In the genomic region with DNA sequence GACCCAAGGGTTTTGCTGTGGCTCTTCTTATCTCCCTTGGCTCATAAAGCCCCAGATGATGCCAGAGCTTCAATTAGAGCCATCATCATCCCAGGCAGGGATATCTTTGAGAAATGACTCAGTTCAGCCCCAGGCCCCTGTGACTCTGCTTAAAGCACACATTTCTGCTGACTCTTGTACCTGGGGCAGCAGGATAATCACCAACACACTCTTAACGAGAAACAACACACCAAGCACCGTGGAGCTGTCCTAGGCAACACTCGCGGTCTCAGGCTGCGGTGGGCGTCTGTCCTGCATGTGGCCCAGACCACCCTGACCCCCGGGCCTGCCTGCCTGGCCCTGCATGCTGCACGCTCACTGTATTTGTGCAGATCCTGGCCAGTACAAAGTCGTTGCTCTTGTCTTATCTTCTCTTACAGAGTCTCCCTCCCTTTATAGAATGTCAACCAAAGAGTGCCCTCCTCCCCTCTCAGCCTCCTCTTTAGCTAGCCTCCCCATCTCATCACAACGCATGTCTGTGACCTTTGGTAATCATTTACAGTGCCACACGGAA, we compare ENCODE assay signal across 17 cellular contexts.
A peak's percentile ranks its signal among the peaks of the same experiment; 100 is the strongest.
DNase-seq lines count a peak whose midpoint lies in the region; ATAC-seq and TF ChIP-seq lines count a peak whose summit lies in the region.
"Had no signal": no experiment of that assay in that cellular context is flagged by ENCODE, and none has a peak within 500 bp of the region (broad histone marks: within the 10 kb centered on the region; RNA-seq: fewer than 3 reads in every experiment).

No MANE protein-coding gene starts in this region.

- H4K8ac ChIP-seq in trophoblast cell (ENCODE audit: low read depth, low read length): no peak overlapping the region

- no peak overlapping the region for H2BK12ac ChIP-seq in trophoblast cell (ENCODE audit: low read length)

- no peak overlapping the region for H4K12ac ChIP-seq in trophoblast cell (ENCODE audit: low read depth, low read length)

- H3K4me3 Mint-ChIP-seq in HFFc6: no peak overlapping the region
- H3K4me3 Mint-ChIP-seq: CD4-positive, CD25-positive, alpha-beta regulatory T cell; naive thymus-derived CD8-positive, alpha-beta T cell had no signal

- intact Hi-C loops in Right ventricle myocardium superior (cut with DNase I): no loop called here

- no peaks in the 10 kb centered on the region for H3K9me3 ChIP-seq in trophoblast cell (ENCODE audit: insufficient read depth, low read depth, low read length)

- H3K36me3 Mint-ChIP-seq in HFFc6 (ENCODE audit: low read depth): peaks cover 50% of the 10 kb centered on the region

- no peaks in the 10 kb centered on the region for H3K79me2 ChIP-seq in trophoblast cell (ENCODE audit: control insufficient read depth, insufficient read depth, low read length, poor library complexity)
- H3K79me2 ChIP-seq: parathyroid adenoma had no signal

- H2BK5ac ChIP-seq in trophoblast cell (ENCODE audit: low read depth, low read length, poor library complexity): no peak overlapping the region

- H4K91ac ChIP-seq in trophoblast cell (ENCODE audit: low read depth, low read length): no peak overlapping the region

- no CpG with 5 or more reads among the region's 11 CpGs for WGBS in trophoblast cell (ENCODE audit: extremely low coverage, insufficient coverage, insufficient read length)

- no peak overlapping the region for H3K4ac ChIP-seq in trophoblast cell (ENCODE audit: low read depth, low read length)

- CTCF ChIA-PET in GM10248 (lab: Yijun Ruan, JAX): interaction anchor here (1.0 to 2.3 kb wide), 6 partner anchors 10 to 219 kb away, joined by 3 to 9 read pairs (median 4); no protein-coding TSS in a partner anchor

- no peak overlapping the region for H2AFZ ChIP-seq in trophoblast cell (ENCODE audit: insufficient read depth, low read length, poor library complexity)
- H2AFZ ChIP-seq: parathyroid adenoma had no signal

- no peak overlapping the region for H3K9ac ChIP-seq in trophoblast cell (ENCODE audit: low read length)
- H3K9ac ChIP-seq: KMS-11, parathyroid adenoma had no signal

- H2AK5ac ChIP-seq in trophoblast cell (ENCODE audit: low read length): no peak overlapping the region

- H3K79me1 ChIP-seq in trophoblast cell (ENCODE audit: low read length): no peaks in the 10 kb centered on the region

- POLR2A ChIA-PET in GM10248 (lab: Yijun Ruan, JAX): no interaction called here

- no peaks in the 10 kb centered on the region for H3K9me3 Mint-ChIP-seq in HFFc6
- H3K9me3 Mint-ChIP-seq: CD4-positive, CD25-positive, alpha-beta regulatory T cell; naive thymus-derived CD8-positive, alpha-beta T cell had no signal

- no peak overlapping the region for H3K4me2 ChIP-seq in trophoblast cell (ENCODE audit: low read length)
- H3K4me2 ChIP-seq: KMS-11 had no signal

- peaks cover 0 to 5% of the 10 kb centered on the region in 2 experiments for H3K36me3 ChIP-seq in trophoblast cell (ENCODE audit: control insufficient read depth in 1 of 2, insufficient read depth in 2 of 2, low read length in 2 of 2)

- no peak overlapping the region for H3K27ac ChIP-seq in trophoblast cell (ENCODE audit: low read depth, low read length)
- H3K27ac ChIP-seq: KMS-11, parathyroid adenoma had no signal

- H3K4me3 ChIP-seq in trophoblast cell (ENCODE audit: low read depth, low read length): no peak overlapping the region

- ATAC-seq in SK-N-SH treated with all-trans-retinoic acid at 6 μM for 48 hours (peak; percentile 37; the same call in 2 of the 3 replicates), Right ventricle myocardium superior (ENCODE audit: poor library complexity) (peak; percentile 78), HG03571 (IDR thresholded peaks at IDR 0.05; ENCODE audit: unreplicated experiment) (no peak)
- ATAC-seq: naive thymus-derived CD8-positive, alpha-beta T cell had no signal

- H3K23ac ChIP-seq in trophoblast cell (ENCODE audit: low read length): no peak overlapping the region

- H3K27ac Mint-ChIP-seq in HFFc6: peak overlapping the region; percentile 32
- H3K27ac Mint-ChIP-seq: naive thymus-derived CD8-positive, alpha-beta T cell had no signal

- no peak overlapping the region for H3K18ac ChIP-seq in trophoblast cell (ENCODE audit: low read length)

- DNase-seq in HFFc6: peak; percentile 31
- DNase-seq in Right ventricle myocardium superior: no peak
- DNase-seq in trophoblast cell: peak; percentile 37 to 48
- no peak for DNase-seq in NCI-H510A treated with DMSO at 0.1 percent for 48 hours (lab: John Stamatoyannopoulos, UW)
- DNase-seq in RPMI8226: no peak
- no peak for DNase-seq in GM10248 (ENCODE audit: extremely low spot score)
- DNase-seq: activated gamma-delta T cell; CD4-positive, CD25-positive, alpha-beta regulatory T cell; naive thymus-derived CD8-positive, alpha-beta T cell; NCI-H187; stimulated activated CD4-positive, alpha-beta T cell treated with anti-CD3 and anti-CD28 coated beads, Interleukin-2, amount 100 ng/mL, for 24 hours; stimulated activated naive CD4-positive, alpha-beta T cell treated with Interleukin-2 at 50 U/mL for 16 hours; SW 1271 had no signal

- H3K4me1 ChIP-seq in trophoblast cell (ENCODE audit: control insufficient read depth in 1 of 2, insufficient read depth in 2 of 2, low read length in 2 of 2): peaks cover 8 to 16% of the 10 kb centered on the region in 2 experiments
- H3K4me1 ChIP-seq: parathyroid adenoma had no signal

- TF ChIP-seq CTCF in HFFc6 (IDR thresholded peaks at IDR 0.05): no peak
- no peak for TF ChIP-seq CTCF in GM10248 (IDR thresholded peaks at IDR 0.05; ENCODE audit: control extremely low read depth, extremely low read depth, low read depth, missing control alignments)

- H3K27me3 ChIP-seq in trophoblast cell (ENCODE audit: insufficient read depth, low read length): no peaks in the 10 kb centered on the region

- no peak overlapping the region for H3K14ac ChIP-seq in trophoblast cell (ENCODE audit: low read length)

- H2BK120ac ChIP-seq in trophoblast cell (ENCODE audit: insufficient read depth, low read length, poor library complexity): no peak overlapping the region

- peaks cover 25% of the 10 kb centered on the region for H3K4me1 Mint-ChIP-seq in HFFc6 (ENCODE audit: low read depth)
- H3K4me1 Mint-ChIP-seq: CD4-positive, CD25-positive, alpha-beta regulatory T cell; naive thymus-derived CD8-positive, alpha-beta T cell had no signal

- no peaks in the 10 kb centered on the region; the same call in 1 of the 2 replicates for H3K27me3 Mint-ChIP-seq in HFFc6 (ENCODE audit: insufficient read depth)
- H3K27me3 Mint-ChIP-seq: CD4-positive, CD25-positive, alpha-beta regulatory T cell; naive thymus-derived CD8-positive, alpha-beta T cell had no signal

TF ChIP-seq in SK-N-SH treated with all-trans-retinoic acid at 6 μM for 48 hours, 23 proteins besides CTCF, POLR2A, EP300 and RAD21 (continues in another document):
- TF ChIP-seq CSRNP3 (CRISPR knock-in tag; IDR thresholded peaks at IDR 0.05) (no peak), CREB5 (CRISPR knock-in tag; IDR thresholded peaks at IDR 0.05; ENCODE audit: low read depth) (no peak), RARB (CRISPR knock-in tag; IDR thresholded peaks at IDR 0.05) (no peak), ESRRG (CRISPR knock-in tag; IDR thresholded peaks at IDR 0.05) (no peak), PPARA (CRISPR knock-in tag; IDR thresholded peaks at IDR 0.05; ENCODE audit: borderline replicate concordance) (no peak), ISL1 (CRISPR knock-in tag; IDR thresholded peaks at IDR 0.05) (peak; percentile 87), OSR1 (CRISPR knock-in tag; IDR thresholded peaks at IDR 0.05) (no peak), ZNF70 (CRISPR knock-in tag; IDR thresholded peaks at IDR 0.05) (no peak), GLIS3 (CRISPR knock-in tag; IDR thresholded peaks at IDR 0.05) (no peak), PATZ1 (CRISPR knock-in tag; IDR thresholded peaks at IDR 0.05; ENCODE audit: borderline replicate concordance) (no peak)

Comparison
In these comparisons a context has a peak if more than half of its experiments do, and no peak if none do; other contexts are left out.
1. DNase-seq: peak in HFFc6 (single experiment) and trophoblast cell (2 of 2); none in Right ventricle myocardium superior (single experiment), NCI-H510A treated with DMSO at 0.1 percent for 48 hours (single experiment), RPMI8226 (single experiment) and GM10248 (single experiment).